33 cellular contexts compared by ENCODE assay signal in genomic region chr11:91796999-91797398, GRCh38.
DNase-seq lines count a peak whose midpoint lies in the region; ATAC-seq, FAIRE-seq and TF ChIP-seq lines count a peak whose summit lies in the region.
"Had no signal": no experiment of that assay in that cellular context is flagged by ENCODE, and none has a peak within 500 bp of the region (broad histone marks: within the 10 kb centered on the region; RNA-seq: fewer than 3 reads in every experiment).

No MANE protein-coding gene starts in this region.

- H3K4me1 Mint-ChIP-seq in T-helper 2 cell treated with Interferon-gamma antibody and Interleukin-4, amounts not matched to agents 5 μg/mL and 100 μg/mL, for 36 hours (ENCODE audit: low read depth) = no peaks in the 10 kb centered on the region
- H3K4me1 Mint-ChIP-seq: CD14-positive monocyte, natural killer cell had no signal

- TF ChIP-seq EP300 in HepG2 (IDR thresholded peaks at IDR 0.05; ENCODE audit: low read depth in 2 of 2, low read length in 2 of 2) = no peak
- TF ChIP-seq EP300 in HepG2 (CRISPR knock-in tag; IDR thresholded peaks at IDR 0.05; ENCODE audit: borderline replicate concordance) = no peak

- no peak for FAIRE-seq in HepG2 (lab: Jason Lieb, UNC)
- no peak for FAIRE-seq in endothelial cell of umbilical vein (lab: Jason Lieb, UNC)
- FAIRE-seq: urothelium cell line had no signal

- H3K9ac ChIP-seq in liver (ENCODE audit: low read depth in 1 of 2, low read length in 2 of 2) (no peak overlapping the region), HepG2 (ENCODE audit: insufficient read depth, low read depth, low read length) (no peak overlapping the region), endothelial cell of umbilical vein (replicated peaks; ENCODE audit: extremely low read depth, insufficient read depth, low read length) (no peak overlapping the region)

- H3K36me3 Mint-ChIP-seq in T-helper 2 cell treated with Interferon-gamma antibody and Interleukin-4, amounts not matched to agents 5 μg/mL and 100 μg/mL, for 36 hours (ENCODE audit: low read depth) = no peaks in the 10 kb centered on the region
- H3K36me3 Mint-ChIP-seq: CD14-positive monocyte, natural killer cell had no signal

- POLR2A ChIA-PET in HepG2 (lab: Yijun Ruan, JAX) (no interaction called here), endothelial cell of umbilical vein (lab: Charles Lee) (no interaction called here)

- H3K4me1 ChIP-seq in liver (ENCODE audit: control insufficient read depth in 4 of 4, insufficient read depth in 4 of 4, low read length in 3 of 4) = peaks cover 2 to 10% (median 7%) of the 10 kb centered on the region in 4 donors
- no peaks in the 10 kb centered on the region for H3K4me1 ChIP-seq in HepG2 (ENCODE audit: insufficient read depth, low read length)
- no peaks in the 10 kb centered on the region for H3K4me1 ChIP-seq in endothelial cell of umbilical vein (ENCODE audit: control insufficient read depth, extremely low read depth, insufficient read depth, low read length)
- H3K4me1 ChIP-seq in right lobe of liver = peaks cover 0 to 23% (median 5%) of the 10 kb centered on the region in 4 donors
- peaks cover 9% of the 10 kb centered on the region for H3K4me1 ChIP-seq in upper lobe of right lung
- H3K4me1 ChIP-seq: breast epithelium, gastroesophageal sphincter, HAP-1, testis had no signal

- H3K36me3 ChIP-seq in liver (ENCODE audit: control insufficient read depth in 4 of 4, insufficient read depth in 3 of 4, low read depth in 1 of 4, low read length in 3 of 4) (no peaks in the 10 kb centered on the region), HepG2 (replicated peaks in 1 of 2; ENCODE audit: control insufficient read depth in 1 of 2, insufficient read depth in 2 of 2, low read length in 2 of 2) (no peaks in the 10 kb centered on the region), endothelial cell of umbilical vein (ENCODE audit: control insufficient read depth in 2 of 2, extremely low read depth in 1 of 2, insufficient read depth in 2 of 2, low read length in 2 of 2) (no peaks in the 10 kb centered on the region), right lobe of liver (no peaks in the 10 kb centered on the region), upper lobe of right lung (no peaks in the 10 kb centered on the region)
- H3K36me3 ChIP-seq: breast epithelium, gastroesophageal sphincter, HAP-1 had no signal

- H3K27ac Mint-ChIP-seq in T-helper 2 cell treated with Interferon-gamma antibody and Interleukin-4, amounts not matched to agents 5 μg/mL and 100 μg/mL, for 36 hours = no peak overlapping the region
- H3K27ac Mint-ChIP-seq: activated CD8-positive, alpha-beta T cell treated with anti-CD3 and anti-CD28 coated beads, Interleukin-2, amount 10 ng/mL, durations not matched to agents 7 days and 5 days; CD14-positive monocyte; natural killer cell had no signal

- CTCF ChIA-PET in HepG2 (lab: Yijun Ruan, JAX; ENCODE audit: low intra/inter-chr PET ratio, low total read pairs) (no interaction called here), endothelial cell of umbilical vein (lab: Charles Lee) (no interaction called here)

- no peaks in the 10 kb centered on the region for H3K27me3 ChIP-seq in liver (ENCODE audit: control insufficient read depth in 4 of 4, insufficient read depth in 4 of 4, low read length in 3 of 4)
- H3K27me3 ChIP-seq in HepG2 (ENCODE audit: control insufficient read depth in 1 of 2, insufficient read depth in 2 of 2, low read length in 2 of 2) = no peaks in the 10 kb centered on the region
- no peaks in the 10 kb centered on the region for H3K27me3 ChIP-seq in endothelial cell of umbilical vein (ENCODE audit: control insufficient read depth in 2 of 2, insufficient read depth in 2 of 2, low read length in 2 of 2)
- no peaks in the 10 kb centered on the region for H3K27me3 ChIP-seq in right lobe of liver
- H3K27me3 ChIP-seq in upper lobe of right lung = no peaks in the 10 kb centered on the region
- H3K27me3 ChIP-seq: breast epithelium, gastroesophageal sphincter, testis had no signal

- no peak overlapping the region for H3K4me2 ChIP-seq in HepG2 (ENCODE audit: low read depth, low read length)
- H3K4me2 ChIP-seq in endothelial cell of umbilical vein (ENCODE audit: insufficient read depth, low read length) = no peak overlapping the region

- H3K27me3 Mint-ChIP-seq in T-helper 2 cell treated with Interferon-gamma antibody and Interleukin-4, amounts not matched to agents 5 μg/mL and 100 μg/mL, for 36 hours (ENCODE audit: low read depth) = no peaks in the 10 kb centered on the region

- H4K20me1 ChIP-seq in HepG2 (ENCODE audit: insufficient read depth, low read length) (no peaks in the 10 kb centered on the region), endothelial cell of umbilical vein (replicated peaks; ENCODE audit: control insufficient read depth, extremely low read depth, insufficient read depth, low read length) (no peaks in the 10 kb centered on the region)

- no peak overlapping the region for H3K4me3 Mint-ChIP-seq in T-helper 2 cell treated with Interferon-gamma antibody and Interleukin-4, amounts not matched to agents 5 μg/mL and 100 μg/mL, for 36 hours
- H3K4me3 Mint-ChIP-seq: activated CD8-positive, alpha-beta T cell treated with anti-CD3 and anti-CD28 coated beads, Interleukin-2, amount 10 ng/mL, durations not matched to agents 7 days and 5 days; CD14-positive monocyte; natural killer cell had no signal

- DNase-seq in HepG2 (ENCODE audit: low spot score) (no peak), endothelial cell of umbilical vein (ENCODE audit: low read depth, low spot score) (peak; percentile 1), right lobe of liver (no peak), upper lobe of right lung (no peak), lower leg skin (ENCODE audit: low spot score in 2 of 2) (no peak)
- no peak for DNase-seq in T-helper 2 cell treated with Interferon-gamma antibody and Interleukin-4, amounts not matched to agents 5 μg/mL and 100 μg/mL, for 36 hours (ENCODE audit: low spot score)
- DNase-seq: 8988T; activated CD4-positive, alpha-beta T cell treated with anti-CD3 and anti-CD28 coated beads for 4 hours; activated CD8-positive, alpha-beta T cell treated with anti-CD3 and anti-CD28 coated beads, Interleukin-2, amount 10 ng/mL, durations not matched to agents 7 days and 5 days; activated naive CD4-positive, alpha-beta T cell treated with anti-CD3 and anti-CD28 coated beads, Interleukin-2, amount 50 U/mL, for 16 hours; amniotic stem cell; hypothalamus; Karpas-422; left ventricle myocardium superior; natural killer cell; NCI-H1417 treated with DMSO at 0.1 percent for 48 hours; NCI-H2081; NCI-H345; NCI-H748 treated with DMSO at 0.1 percent for 48 hours; occipital lobe; retina; SIG-M5; stimulated activated naive CD4-positive, alpha-beta T cell treated with Interleukin-2 at 50 U/mL for 16 hours; T-helper 9 cell; testis had no signal

- H2AFZ ChIP-seq in HepG2 (ENCODE audit: low read length) = no peak overlapping the region
- H2AFZ ChIP-seq in endothelial cell of umbilical vein (ENCODE audit: low read depth, low read length) = no peak overlapping the region

- BruUV-seq in HepG2 (replicated peaks; lab: Mats Ljungman, UMichigan) (no TSS peak), endothelial cell of umbilical vein (replicated peaks; lab: Mats Ljungman, UMichigan) (no TSS peak)

- intact Hi-C loops in HepG2 (cut with micrococcal nuclease; ENCODE audit: unreplicated experiment) (no loop called here), endothelial cell of umbilical vein (cut with micrococcal nuclease) (no loop called here), right lobe of liver (cut with DNase I) (no loop called here), upper lobe of right lung (cut with DNase I) (no loop called here), lower leg skin (cut with DNase I; ENCODE audit: low total_unique reads) (no loop called here)

- H3K9me3 ChIP-seq in liver (ENCODE audit: control insufficient read depth in 4 of 4, low read length in 3 of 4) (no peaks in the 10 kb centered on the region), HepG2 (ENCODE audit: low read length) (0 out of 2 replicates have a peak, but pooled peaks cover 9% of the 10 kb centered on the region), endothelial cell of umbilical vein (replicated peaks; ENCODE audit: control insufficient read depth, insufficient read depth, low read length) (no peaks in the 10 kb centered on the region), right lobe of liver (no peaks in the 10 kb centered on the region), upper lobe of right lung (no peaks in the 10 kb centered on the region)
- H3K9me3 ChIP-seq: breast epithelium, gastroesophageal sphincter, HAP-1, testis had no signal

- TF ChIP-seq CTCF in liver (IDR thresholded peaks at IDR 0.05; ENCODE audit: low read depth, low read length, missing input control) (peak; percentile 16), HepG2 (CRISPR knock-in tag; IDR thresholded peaks at IDR 0.05) (no peak), endothelial cell of umbilical vein (IDR thresholded peaks at IDR 0.05; ENCODE audit: extremely low read depth in 1 of 2, insufficient read depth in 1 of 2, low read depth in 1 of 2, low read length in 2 of 2) (no peak), right lobe of liver (IDR thresholded peaks at IDR 0.05) (peak in 1 of 4 donors; percentile 25), upper lobe of right lung (IDR thresholded peaks at IDR 0.05) (no peak), lower leg skin (IDR thresholded peaks at IDR 0.05) (no peak)

- ATAC-seq in HepG2 = no peak
- peak in 3 of 4 donors; percentile 14 to 87 (median 70) for ATAC-seq in right lobe of liver
- ATAC-seq in upper lobe of right lung = peak; percentile 57
- ATAC-seq in HG02763 (IDR thresholded peaks at IDR 0.05; ENCODE audit: unreplicated experiment) = no peak
- ATAC-seq: activated CD8-positive, alpha-beta T cell treated with anti-CD3 and anti-CD28 coated beads, Interleukin-2, amount 10 ng/mL, durations not matched to agents 7 days and 5 days; gastroesophageal sphincter; left ventricle myocardium superior; natural killer cell had no signal

- dilution Hi-C loops in endothelial cell of umbilical vein (cut with MboI; ENCODE audit: extremely low pct_ligation_motif_present, low sequenced_read_pairs) = no loop called here

- TF ChIP-seq RAD21 in liver (IDR thresholded peaks at IDR 0.05) = peak in 1 of 2 donors; percentile 7
- no peak for TF ChIP-seq RAD21 in HepG2 (CRISPR knock-in tag; IDR thresholded peaks at IDR 0.05)

- in situ Hi-C loops in HepG2 (cut with HindIII; ENCODE audit: extremely low pct_ligation_motif_present, low pct_unique_long_range_greater_than_20kb) = no loop called here

- H3K9me1 ChIP-seq in endothelial cell of umbilical vein (replicated peaks; ENCODE audit: control insufficient read depth, extremely low read depth, insufficient read depth, low read length) = no peaks in the 10 kb centered on the region

- H3K4me3 ChIP-seq in liver (ENCODE audit: low read depth in 1 of 3, low read length in 3 of 3) = no peak overlapping the region
- H3K4me3 ChIP-seq in HepG2 (replicated peaks in 1 of 3; ENCODE audit: insufficient read depth in 1 of 3, low read depth in 2 of 3, low read length in 3 of 3) = no peak overlapping the region
- H3K4me3 ChIP-seq in endothelial cell of umbilical vein (replicated peaks in 1 of 3; ENCODE audit: insufficient read depth in 1 of 3, low read depth in 1 of 3, low read length in 3 of 3) = no peak overlapping the region
- H3K4me3 ChIP-seq in right lobe of liver = no peak overlapping the region
- H3K4me3 ChIP-seq in upper lobe of right lung = no peak overlapping the region
- H3K4me3 ChIP-seq in lower leg skin (ENCODE audit: low read depth, poor library complexity, severe bottlenecking) = no peak overlapping the region
- H3K4me3 ChIP-seq: breast epithelium, gastroesophageal sphincter, HAP-1, skin epidermis, testis had no signal

- H3K79me2 ChIP-seq in HepG2 (ENCODE audit: insufficient read depth, low read length) (no peaks in the 10 kb centered on the region), endothelial cell of umbilical vein (ENCODE audit: control insufficient read depth, insufficient read depth, low read length) (no peaks in the 10 kb centered on the region)

- no peak for TF ChIP-seq POLR2A in HepG2 (IDR thresholded peaks at IDR 0.05; ENCODE audit: insufficient read depth in 1 of 2, low read depth in 2 of 2, low read length in 2 of 2)
- no peak for TF ChIP-seq POLR2A in endothelial cell of umbilical vein (IDR thresholded peaks at IDR 0.05; ENCODE audit: low read depth, low read length)
- no peak for TF ChIP-seq POLR2A in right lobe of liver (IDR thresholded peaks at IDR 0.05)
- TF ChIP-seq POLR2A in lower leg skin (IDR thresholded peaks at IDR 0.05) = no peak

- peaks cover 12% of the 10 kb centered on the region for H3K9me3 Mint-ChIP-seq in T-helper 2 cell treated with Interferon-gamma antibody and Interleukin-4, amounts not matched to agents 5 μg/mL and 100 μg/mL, for 36 hours

- no peak overlapping the region for H3K27ac ChIP-seq in liver (ENCODE audit: low read depth in 1 of 2, low read length in 2 of 2)
- H3K27ac ChIP-seq in HepG2 (ENCODE audit: extremely low read length, insufficient read depth, low read length) = no peak overlapping the region
- no peak overlapping the region for H3K27ac ChIP-seq in endothelial cell of umbilical vein (ENCODE audit: insufficient read depth, low read depth, low read length)
- H3K27ac ChIP-seq in right lobe of liver = no peak overlapping the region
- no peak overlapping the region for H3K27ac ChIP-seq in upper lobe of right lung
- H3K27ac ChIP-seq: breast epithelium, gastroesophageal sphincter, skin epidermis, testis had no signal

Comparison
In these comparisons a context has a peak if more than half of its experiments do, and no peak if none do; other contexts are left out.
1. ATAC-seq: peak in right lobe of liver (3 of 4) and upper lobe of right lung (single experiment); none in HepG2 (single experiment) and HG02763 (single experiment).